34 cellular contexts compared by ENCODE assay signal in genomic region chr7:98691619-98692018, GRCh38.
"Had no signal": no experiment of that assay in that cellular context is flagged by ENCODE, and none has a peak within 500 bp of the region (broad histone marks: within the 10 kb centered on the region; RNA-seq: fewer than 3 reads in every experiment).

No MANE protein-coding gene starts in this region.

- DNase-seq: Karpas-422, Kasumi-1, MG63, MM.1S, MV-4-11, NCI-H1048, NCI-H1092, NCI-H1092 treated with DMSO at 0.1 percent for 48 hours, NCI-H1105, NCI-H1105 treated with DMSO at 0.1 percent for 48 hours, NCI-H1417, NCI-H1417 treated with DMSO at 0.1 percent for 48 hours, NCI-H1436, NCI-H1436 treated with DMSO at 0.1 percent for 48 hours, NCI-H146, NCI-H1694, NCI-H1694 treated with DMSO at 0.1 percent for 48 hours, NCI-H187, NCI-H187 treated with DMSO at 0.1 percent for 48 hours, NCI-H1930, NCI-H2029, NCI-H2029 treated with DMSO at 0.1 percent for 48 hours, NCI-H2081, NCI-H2081 treated with DMSO at 0.1 percent for 48 hours, NCI-H2107, NCI-H2171, NCI-H2171 treated with DMSO at 0.1 percent for 48 hours, NCI-H2227 treated with DMSO at 0.1 percent for 48 hours, NCI-H226, NCI-H345, NCI-H446, NCI-H446 treated with DMSO at 0.1 percent for 48 hours, NCI-H510A, NCI-H510A treated with DMSO at 0.1 percent for 48 hours had no signal

- H3K9me3 ChIP-seq: MG63 had no signal

- H3K27me3 ChIP-seq: MG63 had no signal

- H3K4me3 ChIP-seq: MG63 had no signal

- H3K36me3 ChIP-seq: MG63 had no signal
